ENCODE assay signal across 22 cellular contexts in genomic region chr10:118963963-118964362, GRCh38.
"Had no signal": no experiment of that assay in that cellular context is flagged by ENCODE, and none has a peak within 500 bp of the region (broad histone marks: within the 10 kb centered on the region; RNA-seq: fewer than 3 reads in every experiment).

No MANE protein-coding gene starts in this region.

- H3K4me3 Mint-ChIP-seq: central memory CD8-positive, alpha-beta T cell; effector memory CD8-positive, alpha-beta T cell; naive thymus-derived CD8-positive, alpha-beta T cell; nephron progenitor cell had no signal

- H3K27ac Mint-ChIP-seq: effector memory CD8-positive, alpha-beta T cell; nephron progenitor cell; progenitor cell of endocrine pancreas had no signal

- H3K9me3 Mint-ChIP-seq: central memory CD8-positive, alpha-beta T cell; effector memory CD8-positive, alpha-beta T cell had no signal

- H3K27me3 ChIP-seq: colonic mucosa, neutrophil, pancreas, right lobe of liver, thyroid gland had no signal

- H3K4me3 ChIP-seq: colonic mucosa, left lung, pancreas, right lobe of liver, smooth muscle cell, stomach, thyroid gland had no signal

- ATAC-seq: effector memory CD8-positive, alpha-beta T cell; left cardiac atrium; left lung; naive thymus-derived CD8-positive, alpha-beta T cell; pancreas; right lobe of liver had no signal

- H3K36me3 ChIP-seq: colonic mucosa, left lung, neutrophil, pancreas, right lobe of liver, stomach, thyroid gland had no signal

- H3K9me3 ChIP-seq: colonic mucosa, left lung, neutrophil, pancreas, right lobe of liver, stomach, thyroid gland had no signal

- H3K4me1 Mint-ChIP-seq: central memory CD8-positive, alpha-beta T cell; naive thymus-derived CD8-positive, alpha-beta T cell had no signal

- H3K36me3 Mint-ChIP-seq: naive thymus-derived CD8-positive, alpha-beta T cell had no signal

- H3K4me2 ChIP-seq: smooth muscle cell had no signal

- H3K4me1 ChIP-seq: colonic mucosa, pancreas had no signal

- DNase-seq: colonic mucosa; dermis blood vessel endothelial cell; effector memory CD8-positive, alpha-beta T cell; left cardiac atrium; left lung; mesenchymal stem cell; naive thymus-derived CD8-positive, alpha-beta T cell; nephron progenitor cell; stimulated activated CD4-positive, alpha-beta T cell treated with anti-CD3 and anti-CD28 coated beads, Interleukin-12 subunit alpha, Interleukin-12 subunit beta, amount 100 ng/mL, for 4 hours; stimulated activated CD4-positive, alpha-beta T cell treated with anti-CD3 and anti-CD28 coated beads, Interleukin-1b, Interleukin-23, amount 100 ng/mL, for 48 hours; stimulated activated CD4-positive, alpha-beta T cell treated with anti-CD3 and anti-CD28 coated beads, Interleukin-4, amount 100 ng/mL, for 1 hour; stimulated activated CD8-positive, alpha-beta memory T cell treated with anti-CD3 and anti-CD28 coated beads, Interleukin-4, amount 100 ng/mL, for 48 hours; stimulated activated naive CD4-positive, alpha-beta T cell treated with Interleukin-2 at 50 U/mL for 16 hours; stomach; thyroid gland; trophoblast cell had no signal

- H3K27ac ChIP-seq: colonic mucosa, left lung, neutrophil, pancreas, right lobe of liver, stomach, thyroid gland had no signal
